ENCODE assay signal across 9 cellular contexts in genomic region chr1:1157914-1158710, GRCh38. TPM values are rescaled to one million over a fixed set of nuclear protein-coding genes. Genes with fewer than 3 reads are reported as not detected.
DNase-seq lines count a peak whose midpoint lies in the region; ATAC-seq and TF ChIP-seq lines count a peak whose summit lies in the region.
"Had no signal": no experiment of that assay in that cellular context is flagged by ENCODE, and none has a peak within 500 bp of the region (broad histone marks: within the 10 kb centered on the region; RNA-seq: fewer than 3 reads in every experiment).

No MANE protein-coding gene starts in this region.

- POLR2A ChIA-PET in HEK293 (lab: Yijun Ruan, JAX) = no interaction called here

- no peak for ATAC-seq in GM19035 (IDR thresholded peaks at IDR 0.05; ENCODE audit: unreplicated experiment)

- peaks cover 10% of the 10 kb centered on the region for H3K27me3 ChIP-seq in smooth muscle cell (ENCODE audit: low read depth)

- WGBS in smooth muscle cell (ENCODE audit: low lambda C conversion rate) = 30% methylated on average over 33 of the region's 46 CpGs

- H4K20me1 ChIP-seq in smooth muscle cell (ENCODE audit: low read depth) = no peaks in the 10 kb centered on the region

- peak overlapping the region; percentile 84; the same call in 1 of the 2 replicates for H3K27ac ChIP-seq in HEK293 (ENCODE audit: extremely low read depth, low read depth, low read length)
- H3K27ac ChIP-seq in smooth muscle cell (ENCODE audit: low read depth) = peak overlapping the region; percentile 68

- CTCF ChIA-PET in HEK293 (lab: Yijun Ruan, JAX) = interaction anchor here (1.3 kb wide), 1 partner anchor 134 kb away, joined by 3 read pairs; no protein-coding TSS in a partner anchor

- H3K4me1 ChIP-seq in HEK293 (ENCODE audit: control insufficient read depth, insufficient read depth, low read length) (peaks cover 6% of the 10 kb centered on the region; the same call in 1 of the 2 replicates), smooth muscle cell (ENCODE audit: low read depth) (peaks cover 12% of the 10 kb centered on the region)

- no peaks in the 10 kb centered on the region for H3K9me3 ChIP-seq in HEK293 (ENCODE audit: control insufficient read depth, insufficient read depth, low read depth, low read length)
- H3K9me3 ChIP-seq in smooth muscle cell (replicated peaks; ENCODE audit: low read depth) = no peaks in the 10 kb centered on the region

- H3K9ac ChIP-seq in smooth muscle cell (ENCODE audit: low read depth) = peak overlapping the region; percentile 69

- peak; percentile 60 for DNase-seq in Daoy (ENCODE audit: low read depth)
- DNase-seq in SK-MEL-5 (ENCODE audit: low read depth, low spot score) = peak; percentile 53
- DNase-seq in central memory CD4-positive, alpha-beta T cell = peak; percentile 38
- peak; percentile 11 for DNase-seq in iris pigment epithelial cell (ENCODE audit: low read depth)
- DNase-seq in smooth muscle cell (lab: John Stamatoyannopoulos, UW; ENCODE audit: unreplicated experiment) = no peak
- no peak for DNase-seq in NCI-H510A treated with DMSO at 0.1 percent for 48 hours (lab: John Stamatoyannopoulos, UW)

- H3K79me2 ChIP-seq in smooth muscle cell (ENCODE audit: low read depth) = no peaks in the 10 kb centered on the region

- in situ Hi-C loops in SK-MEL-5 (cut with HindIII; ENCODE audit: low pct_unique_long_range_greater_than_20kb, low sequenced_read_pairs) = no loop called here

- H3K4me2 ChIP-seq in smooth muscle cell = peak overlapping the region; percentile 95

- TF ChIP-seq CTCF in HEK293 (tag by site-specific recombination; IDR thresholded peaks at IDR 0.05) (no peak), smooth muscle cell (IDR thresholded peaks at IDR 0.05; ENCODE audit: borderline replicate concordance, insufficient read depth, poor library complexity, severe bottlenecking) (no peak)

- peak overlapping the region; percentile 94 for H2AFZ ChIP-seq in smooth muscle cell (ENCODE audit: low read depth)

- H3K36me3 ChIP-seq in HEK293 (ENCODE audit: control insufficient read depth in 2 of 2, insufficient read depth in 1 of 2, low read length in 2 of 2) (no peaks in the 10 kb centered on the region), smooth muscle cell (ENCODE audit: low read depth) (no peaks in the 10 kb centered on the region)

- H3F3A ChIP-seq in smooth muscle cell (ENCODE audit: low read depth) = peaks cover 13% of the 10 kb centered on the region

- H3K4me3 ChIP-seq in HEK293 (ENCODE audit: low read depth, low read length) = peak overlapping the region; percentile 15
- peak overlapping the region; percentile 59 for H3K4me3 ChIP-seq in smooth muscle cell

TF ChIP-seq in HEK293, 187 proteins besides CTCF, POLR2A, EP300 and RAD21 (continues in another document):
- TF ChIP-seq ZNF473 (tag by site-specific recombination; IDR thresholded peaks at IDR 0.05) (no peak), KLF8 (tag by site-specific recombination; IDR thresholded peaks at IDR 0.05) (no peak), PRDM6 (tag by site-specific recombination; IDR thresholded peaks at IDR 0.05) (no peak), ZNF600 (tag by site-specific recombination; IDR thresholded peaks at IDR 0.05) (no peak), ZNF596 (tag by site-specific recombination; IDR thresholded peaks at IDR 0.05) (no peak), ZNF26 (tag by site-specific recombination; IDR thresholded peaks at IDR 0.05) (no peak), KLF7 (tag by site-specific recombination; IDR thresholded peaks at IDR 0.05; ENCODE audit: borderline replicate concordance) (no peak), ZBTB10 (tag by site-specific recombination; IDR thresholded peaks at IDR 0.05) (no peak), ZNF202 (tag by site-specific recombination; IDR thresholded peaks at IDR 0.05; ENCODE audit: borderline replicate concordance) (no peak)
- TF ChIP-seq, protein P1, sequence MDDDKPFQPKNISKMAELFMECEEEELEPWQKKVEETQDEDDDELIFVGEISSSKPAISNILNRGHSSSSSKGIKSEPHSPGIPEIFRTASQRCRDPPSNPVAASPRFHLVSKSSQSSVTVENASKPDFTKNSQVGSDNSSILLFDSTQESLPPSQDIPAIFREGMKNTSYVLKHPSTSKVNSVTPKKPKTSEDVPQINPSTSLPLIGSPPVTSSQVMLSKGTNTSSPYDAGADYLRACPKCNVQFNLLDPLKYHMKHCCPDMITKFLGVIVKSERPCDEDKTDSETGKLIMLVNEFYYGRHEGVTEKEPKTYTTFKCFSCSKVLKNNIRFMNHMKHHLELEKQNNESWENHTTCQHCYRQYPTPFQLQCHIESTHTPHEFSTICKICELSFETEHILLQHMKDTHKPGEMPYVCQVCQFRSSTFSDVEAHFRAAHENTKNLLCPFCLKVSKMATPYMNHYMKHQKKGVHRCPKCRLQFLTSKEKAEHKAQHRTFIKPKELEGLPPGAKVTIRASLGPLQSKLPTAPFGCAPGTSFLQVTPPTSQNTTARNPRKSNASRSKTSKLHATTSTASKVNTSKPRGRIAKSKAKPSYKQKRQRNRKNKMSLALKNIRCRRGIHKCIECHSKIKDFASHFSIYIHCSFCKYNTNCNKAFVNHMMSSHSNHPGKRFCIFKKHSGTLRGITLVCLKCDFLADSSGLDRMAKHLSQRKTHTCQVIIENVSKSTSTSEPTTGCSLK (tag by site-specific recombination; IDR thresholded peaks at IDR 0.05) = no peak

RNA-seq across cellular contexts. Expression of gene TTLL10, which starts 15.6 kb away (rescaled TPM):
- total RNA-seq in Daoy (2014; rRNA removed; shearing (Covaris generic)) = not detected in 2 replicates
- not detected in 2 replicates for total RNA-seq in SK-MEL-5 (2014; rRNA removed; shearing (Covaris generic))
- polyA plus RNA-seq in SK-MEL-5 (2015; cell fraction: cytosol; rRNA removed) = not detected in 2 replicates
- polyA plus RNA-seq in SK-MEL-5 (2015; cell fraction: nucleus; rRNA removed) = not detected in 2 replicates
- total RNA-seq in smooth muscle cell = not detected in 2 replicates
- polyA plus RNA-seq in smooth muscle cell = 0.45 TPM in 1 of 2 replicates, not detected in the other
- total RNA-seq: activated CD8-positive, alpha-beta memory T cell treated with anti-CD3 and anti-CD28 coated beads for 36 hours had no signal

RNA-seq across cellular contexts. Expression of gene C1orf159, which starts 42.2 kb away (rescaled TPM):
- total RNA-seq in Daoy (2014; rRNA removed; shearing (Covaris generic)) = 14.8 and 19.1 TPM in 2 replicates
- total RNA-seq in SK-MEL-5 (2014; rRNA removed; shearing (Covaris generic)) = 9.4 and 10.0 TPM in 2 replicates
- polyA plus RNA-seq in SK-MEL-5 (2015; cell fraction: cytosol; rRNA removed) = 21.1 and 22.0 TPM in 2 replicates
- 76.1 and 80.9 TPM in 2 replicates for polyA plus RNA-seq in SK-MEL-5 (2015; cell fraction: nucleus; rRNA removed)
- 9.3 and 24.5 TPM in 2 replicates for total RNA-seq in smooth muscle cell
- 20.2 and 27.1 TPM in 2 replicates for polyA plus RNA-seq in smooth muscle cell

RNA-seq across cellular contexts. Expression of gene TNFRSF18, which starts 48.3 kb away (rescaled TPM):
- total RNA-seq in Daoy (2014; rRNA removed; shearing (Covaris generic)) = 0.89 and 1.9 TPM in 2 replicates
- total RNA-seq in SK-MEL-5 (2014; rRNA removed; shearing (Covaris generic)) = not detected in 2 replicates
- polyA plus RNA-seq in SK-MEL-5 (2015; cell fraction: cytosol; rRNA removed) = not detected in 2 replicates
- 0.42 TPM in 1 of 2 replicates, not detected in the other for polyA plus RNA-seq in SK-MEL-5 (2015; cell fraction: nucleus; rRNA removed)
- 1.9 and 4.8 TPM in 2 replicates for total RNA-seq in smooth muscle cell
- 12.2 and 15.8 TPM in 2 replicates for polyA plus RNA-seq in smooth muscle cell

RNA-seq across cellular contexts. Expression of gene TNFRSF4, which starts 55.8 kb away (rescaled TPM):
- not detected in 2 replicates for total RNA-seq in Daoy (2014; rRNA removed; shearing (Covaris generic))
- not detected in 2 replicates for total RNA-seq in SK-MEL-5 (2014; rRNA removed; shearing (Covaris generic))
- polyA plus RNA-seq in SK-MEL-5 (2015; cell fraction: cytosol; rRNA removed) = 0.23 TPM in 1 of 2 replicates, not detected in the other
- 1.9 TPM in 1 of 2 replicates, not detected in the other for polyA plus RNA-seq in SK-MEL-5 (2015; cell fraction: nucleus; rRNA removed)
- 0.54 TPM in 1 of 2 replicates, not detected in the other for total RNA-seq in smooth muscle cell
- 0.79 TPM in 1 of 2 replicates, not detected in the other for polyA plus RNA-seq in smooth muscle cell

Comparison
In these comparisons a context has a peak if more than half of its experiments do, and no peak if none do; other contexts are left out.
1. DNase-seq: peak in Daoy (single experiment), SK-MEL-5 (single experiment), central memory CD4-positive, alpha-beta T cell (single experiment) and iris pigment epithelial cell (single experiment); none in smooth muscle cell (single experiment) and NCI-H510A treated with DMSO at 0.1 percent for 48 hours (single experiment).